19 cellular contexts compared by ENCODE assay signal in the genomic region with DNA sequence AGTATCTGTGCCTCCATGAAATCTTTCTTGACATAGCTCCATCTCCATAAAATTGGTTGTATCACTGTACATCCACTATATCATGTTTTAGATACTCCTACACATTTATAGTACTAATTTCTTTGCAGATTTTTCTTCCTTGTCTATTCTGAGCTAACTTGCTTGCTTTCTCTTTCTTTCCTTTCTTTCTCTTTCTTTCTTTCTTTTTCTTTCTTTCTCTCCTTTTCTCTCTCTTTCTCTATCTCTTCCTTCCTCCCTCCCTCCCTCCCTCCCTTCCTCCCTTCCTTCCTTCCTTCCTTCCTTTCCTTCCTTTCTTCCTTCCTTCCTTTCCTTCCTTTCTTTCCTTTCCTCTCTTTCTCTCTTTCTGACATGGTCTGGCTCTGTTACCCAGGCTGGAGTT.
"Had no signal": no experiment of that assay in that cellular context is flagged by ENCODE, and none has a peak within 500 bp of the region (broad histone marks: within the 10 kb centered on the region; RNA-seq: fewer than 3 reads in every experiment).

No MANE protein-coding gene starts in this region.

- H3K27me3 ChIP-seq: adrenal gland, esophagus squamous epithelium, ovary, stomach had no signal

- H3K9me3 Mint-ChIP-seq: activated T-helper 1 cell treated with anti-CD3 and anti-CD28 coated beads, Interleukin-12 subunit alpha, Interleukin-12 subunit beta, Interleukin-2, Interleukin-4 antibody, amounts not matched to agents 30 ng/mL and 10 ng/mL and 1 ng/mL, durations not matched to agents 14 hours and 24 hours and 36 hours; dendritic cell treated with granulocyte-macrophage colony-stimulating factor and Interleukin-4, amounts not matched to agents 40 ng/mL and 50 ng/mL, for 4 days; natural killer cell had no signal

- ATAC-seq: mucosa of descending colon, natural killer cell, psoas muscle, right cardiac atrium, SK-N-SH treated with all-trans-retinoic acid at 6 μM for 48 hours had no signal

- H3K4me3 Mint-ChIP-seq: activated T-helper 1 cell treated with anti-CD3 and anti-CD28 coated beads, Interleukin-12 subunit alpha, Interleukin-12 subunit beta, Interleukin-2, Interleukin-4 antibody, amounts not matched to agents 30 ng/mL and 10 ng/mL and 1 ng/mL, durations not matched to agents 14 hours and 24 hours and 36 hours; natural killer cell had no signal

- H3K4me3 ChIP-seq: adrenal gland, esophagus squamous epithelium, mucosa of descending colon, ovary, psoas muscle, stomach had no signal

- H3K36me3 Mint-ChIP-seq: natural killer cell had no signal

- H3K9me3 ChIP-seq: adrenal gland, esophagus squamous epithelium, mucosa of descending colon, ovary, psoas muscle, stomach had no signal

- H3K27me3 Mint-ChIP-seq: dendritic cell treated with granulocyte-macrophage colony-stimulating factor and Interleukin-4, amounts not matched to agents 40 ng/mL and 50 ng/mL, for 4 days had no signal

- H3K36me3 ChIP-seq: adrenal gland, esophagus squamous epithelium, ovary, stomach had no signal

- H3K27ac ChIP-seq: adrenal gland, esophagus squamous epithelium, ovary, psoas muscle, stomach, VCaP had no signal

- DNase-seq: activated CD4-positive, alpha-beta T cell treated with anti-CD3 and anti-CD28 coated beads for 1 hour; activated CD4-positive, alpha-beta T cell treated with anti-CD3 and anti-CD28 coated beads, Interleukin-2, amount 50 U/mL, for 4 hours; activated naive CD4-positive, alpha-beta T cell treated with Interleukin-2 at 50 U/mL for 16 hours; adrenal gland; effector memory CD4-positive, alpha-beta T cell; esophagus squamous epithelium; mesenchymal stem cell; mucosa of descending colon; natural killer cell; ovary; psoas muscle; right cardiac atrium; stimulated activated CD4-positive, alpha-beta T cell treated with anti-CD3 and anti-CD28 coated beads, Interleukin-2, amount 100 ng/mL, for 24 hours; stomach; trophoblast cell had no signal

- H3K27ac Mint-ChIP-seq: activated T-helper 1 cell treated with anti-CD3 and anti-CD28 coated beads, Interleukin-12 subunit alpha, Interleukin-12 subunit beta, Interleukin-2, Interleukin-4 antibody, amounts not matched to agents 30 ng/mL and 10 ng/mL and 1 ng/mL, durations not matched to agents 14 hours and 24 hours and 36 hours; dendritic cell treated with granulocyte-macrophage colony-stimulating factor and Interleukin-4, amounts not matched to agents 40 ng/mL and 50 ng/mL, for 4 days had no signal
